Comparison of ENCODE assay signal across 1 cellular context in the genomic region with DNA sequence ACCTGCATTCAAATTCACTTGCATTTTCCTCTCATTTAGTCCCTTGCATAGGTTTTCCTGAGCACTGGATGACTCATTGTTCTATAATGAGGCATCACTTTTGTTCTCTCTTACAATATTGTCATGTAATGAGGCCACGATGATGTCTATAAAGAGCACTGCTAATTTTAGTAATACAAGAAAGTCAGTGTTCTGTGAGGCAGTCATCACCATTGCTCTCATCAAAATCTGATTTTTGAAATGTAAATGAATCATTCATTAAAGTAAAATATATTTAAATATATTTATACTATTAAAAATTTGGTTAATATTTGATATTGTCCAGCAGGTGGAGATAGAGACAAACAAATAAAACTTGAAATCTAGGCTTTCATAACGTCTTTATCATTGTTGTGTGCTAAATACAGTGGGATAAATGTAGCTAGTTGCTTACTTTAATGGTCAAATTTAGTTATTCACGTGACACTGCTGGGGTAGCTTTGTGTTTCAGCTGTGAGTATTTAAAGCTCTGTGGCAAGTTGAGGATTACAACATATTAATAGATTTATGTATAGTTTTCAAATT.
TF ChIP-seq lines count a peak whose summit lies in the region.

No MANE protein-coding gene starts in this region.

TF ChIP-seq in IMR-90, 13 proteins besides CTCF, POLR2A, EP300 and RAD21:
- TF ChIP-seq MAZ (IDR thresholded peaks at IDR 0.05; ENCODE audit: borderline replicate concordance, low read depth, low read length) (no peak), SMC3 (IDR thresholded peaks at IDR 0.05; ENCODE audit: low read depth, low read length) (peak; percentile 42; the same call in 1 of the 2 replicates), NFE2L2 (IDR thresholded peaks at IDR 0.05; ENCODE audit: low read depth, low read length) (no peak), BHLHE40 (IDR thresholded peaks at IDR 0.05; ENCODE audit: low read depth, low read length) (peak; percentile 14; the same call in 1 of the 2 replicates), FOS (IDR thresholded peaks at IDR 0.05; ENCODE audit: low read depth, low read length) (peak; percentile 68; the same call in 1 of the 2 replicates)
